In genomic region chr17:69415431-69415830, GRCh38 we compare ENCODE assay signal across 10 cellular contexts. TPM values are rescaled to one million over a fixed set of nuclear protein-coding genes. Genes with fewer than 3 reads are reported as not detected.
A peak's percentile ranks its signal among the peaks of the same experiment; 100 is the strongest.
DNase-seq lines count a peak whose midpoint lies in the region; ATAC-seq, FAIRE-seq and TF ChIP-seq lines count a peak whose summit lies in the region.
"Had no signal": no experiment of that assay in that cellular context is flagged by ENCODE, and none has a peak within 500 bp of the region (broad histone marks: within the 10 kb centered on the region; RNA-seq: fewer than 3 reads in every experiment).

No MANE protein-coding gene starts in this region.

- TF ChIP-seq CTCF in cardiac muscle cell (IDR thresholded peaks at IDR 0.05; ENCODE audit: low read depth, low read length), result no peak
- no peak for TF ChIP-seq CTCF in choroid plexus epithelial cell (conservative IDR thresholded peaks at IDR 0.05; ENCODE audit: low read depth, low read length)
- TF ChIP-seq CTCF in uterus (IDR thresholded peaks at IDR 0.05), result no peak

- no peak for FAIRE-seq in frontal cortex (lab: Jason Lieb, UNC)
- FAIRE-seq: endometrium had no signal

- intact Hi-C loops in cardiac septum (cut with DNase I), result no loop called here
- intact Hi-C loops in uterus (cut with DNase I; ENCODE audit: low total_unique reads), result no loop called here

- no peak for ATAC-seq in GM21786 (IDR thresholded peaks at IDR 0.05; ENCODE audit: unreplicated experiment)

- H3K4me3 ChIP-seq in cardiac muscle cell (peak overlapping the region; percentile 69), choroid plexus epithelial cell (ENCODE audit: low read depth, low read length) (peak overlapping the region; percentile 61), mononuclear cell (ENCODE audit: low read length) (peak overlapping the region; percentile 62), uterus (peak overlapping the region; percentile 37 to 47)

- DNase-seq in cardiac muscle cell (ENCODE audit: low read depth in 1 of 2, low spot score in 1 of 2), result no peak
- no peak for DNase-seq in cardiac septum (ENCODE audit: low spot score)
- DNase-seq in choroid plexus epithelial cell (ENCODE audit: low read depth), result no peak
- DNase-seq in uterus, result no peak
- DNase-seq in frontal cortex (ENCODE audit: low spot score in 2 of 2), result no peak
- no peak for DNase-seq in SHP77 treated with DMSO at 0.1 percent for 48 hours (lab: John Stamatoyannopoulos, UW)
- DNase-seq: activated effector memory CD4-positive, alpha-beta T cell treated with Interleukin-2 at 50 U/mL for 16 hours had no signal

- H3K36me3 ChIP-seq in cardiac muscle cell, result no peaks in the 10 kb centered on the region
- no peaks in the 10 kb centered on the region for H3K36me3 ChIP-seq in uterus

- H3K27me3 ChIP-seq in cardiac muscle cell (no peaks in the 10 kb centered on the region), mononuclear cell (ENCODE audit: insufficient read depth, low read length) (no peaks in the 10 kb centered on the region), uterus (no peaks in the 10 kb centered on the region)

- H3K9me3 ChIP-seq in cardiac muscle cell (ENCODE audit: low read depth) (no peaks in the 10 kb centered on the region), mononuclear cell (ENCODE audit: low read depth, low read length) (no peaks in the 10 kb centered on the region), uterus (no peaks in the 10 kb centered on the region)

- H3K27ac ChIP-seq in cardiac muscle cell, result peak overlapping the region; percentile 85
- no peak overlapping the region for H3K27ac ChIP-seq in uterus

- H3K4me1 ChIP-seq in cardiac muscle cell (ENCODE audit: low read depth), result peaks cover 27% of the 10 kb centered on the region
- peaks cover 20% of the 10 kb centered on the region for H3K4me1 ChIP-seq in mononuclear cell (ENCODE audit: insufficient read depth, low read length)
- H3K4me1 ChIP-seq in uterus, result no peaks in the 10 kb centered on the region

- TF ChIP-seq POLR2A in uterus (IDR thresholded peaks at IDR 0.05), result no peak

RNA-seq across cellular contexts. Expression of gene MAP2K6, which starts 0.9 kb away (rescaled TPM):
- total RNA-seq in cardiac muscle cell (8.4 and 13.2 TPM in 2 replicates), cardiac septum (0.57 TPM), mononuclear cell (7.8 TPM), uterus (10 to 100 TPM in 1 of 4 donors, 1 to 10 TPM in 3; 3.2 to 43.4 (median 4.3) TPM), frontal cortex (30.6 TPM)
- polyA plus RNA-seq in cardiac muscle cell, result 13.1 and 14.2 TPM in 2 replicates
